33 cellular contexts compared by ENCODE assay signal in genomic region chr1:203043830-203044545, GRCh38. TPM values are rescaled to one million over a fixed set of nuclear protein-coding genes. Genes with fewer than 3 reads are reported as not detected.
"Had no signal": no experiment of that assay in that cellular context is flagged by ENCODE, and none has a peak within 500 bp of the region (broad histone marks: within the 10 kb centered on the region; RNA-seq: fewer than 3 reads in every experiment).

No MANE protein-coding gene starts in this region.

- H3K4me1 ChIP-seq: colonic mucosa had no signal

- H3K27me3 ChIP-seq: colonic mucosa had no signal

- H3K4me3 ChIP-seq: colonic mucosa, esophagus squamous epithelium had no signal

- H3K9me3 ChIP-seq: colonic mucosa, esophagus squamous epithelium had no signal

- H3K27me3 Mint-ChIP-seq: activated CD4-positive, alpha-beta T cell treated with anti-CD3 and anti-CD28 coated beads, Interleukin-2, amount 10 ng/mL, durations not matched to agents 24 days and 14 days; activated CD8-positive, alpha-beta memory T cell treated with anti-CD3 and anti-CD28 coated beads, Interleukin-2, amount 10 ng/mL, durations not matched to agents 7 days and 5 days had no signal

- H3K36me3 ChIP-seq: colonic mucosa, esophagus squamous epithelium had no signal

- H3K27ac Mint-ChIP-seq: activated CD4-positive, alpha-beta memory T cell treated with anti-CD3 and anti-CD28 coated beads for 36 hours; activated CD4-positive, alpha-beta T cell treated with anti-CD3 and anti-CD28 coated beads for 36 hours; activated CD4-positive, alpha-beta T cell treated with anti-CD3 and anti-CD28 coated beads, Interleukin-2, amount 10 ng/mL, durations not matched to agents 24 days and 14 days; activated CD8-positive, alpha-beta memory T cell treated with anti-CD3 and anti-CD28 coated beads, Interleukin-2, amount 10 ng/mL, durations not matched to agents 7 days and 5 days; activated CD8-positive, alpha-beta T cell treated with anti-CD3 and anti-CD28 coated beads, Interleukin-2, amount 10 ng/mL, durations not matched to agents 7 days and 5 days; activated naive CD4-positive, alpha-beta T cell treated with anti-CD3 and anti-CD28 coated beads for 36 hours; activated naive CD4-positive, alpha-beta T cell treated with anti-CD3 and anti-CD28 coated beads, Interleukin-2, amount 50 U/mL, for 24 hours; activated T-helper 1 cell treated with anti-CD3 and anti-CD28 coated beads, Interleukin-12 subunit alpha, Interleukin-12 subunit beta, Interleukin-2, Interleukin-4 antibody, amounts not matched to agents 30 ng/mL and 10 ng/mL and 1 ng/mL, durations not matched to agents 14 hours and 24 hours and 36 hours; activated T-helper 2 cell treated with anti-CD3 and anti-CD28 coated beads, Interferon-gamma antibody, Interleukin-2, Interleukin-4, amounts not matched to agents 10 μg/mL and 5 μg/mL and 100 μg/mL, durations not matched to agents 14 hours and 24 hours and 36 hours had no signal

- DNase-seq: activated CD4-positive, alpha-beta memory T cell treated with anti-CD3 and anti-CD28 coated beads for 36 hours; activated CD4-positive, alpha-beta T cell treated with anti-CD3 and anti-CD28 coated beads for 36 hours; activated CD4-positive, alpha-beta T cell treated with anti-CD3 and anti-CD28 coated beads, Interleukin-2, amount 10 ng/mL, durations not matched to agents 24 days and 14 days; activated CD4-positive, CD25-positive, alpha-beta regulatory T cell; activated CD4-positive, CD25-positive, alpha-beta regulatory T cell treated with anti-CD3 and anti-CD28 coated beads, Interleukin-2, amount 50 U/mL, for 72 hours; activated CD8-positive, alpha-beta memory T cell treated with anti-CD3 and anti-CD28 coated beads, Interleukin-2, amount 10 ng/mL, durations not matched to agents 7 days and 5 days; activated CD8-positive, alpha-beta memory T cell treated with anti-CD3 and anti-CD28 coated beads, Interleukin-2, amount 50 U/mL, for 4 hours; activated CD8-positive, alpha-beta T cell treated with anti-CD3 and anti-CD28 coated beads, Interleukin-2, amount 10 ng/mL, durations not matched to agents 7 days and 5 days; activated naive CD4-positive, alpha-beta T cell treated with anti-CD3 and anti-CD28 coated beads for 36 hours; activated T-cell treated with anti-CD3 and anti-CD28 coated beads, Interleukin-2, amount 50 U/mL, for 1 hour; activated T-cell treated with anti-CD3 and anti-CD28 coated beads, Interleukin-2, amount 50 U/mL, for 48 hours; amniotic stem cell; anterior cingulate cortex; central memory CD4-positive, alpha-beta T cell; cerebellar nuclear complex; colonic mucosa; effector CD8-positive, alpha-beta T cell; esophagus squamous epithelium; T-helper 2 cell had no signal

- H3K4me1 Mint-ChIP-seq: activated naive CD4-positive, alpha-beta T cell treated with anti-CD3 and anti-CD28 coated beads, Interleukin-2, amount 50 U/mL, for 24 hours had no signal

- ATAC-seq: activated CD4-positive, alpha-beta T cell treated with anti-CD3 and anti-CD28 coated beads for 36 hours; activated CD8-positive, alpha-beta memory T cell treated with anti-CD3 and anti-CD28 coated beads, Interleukin-2, amount 10 ng/mL, durations not matched to agents 7 days and 5 days; activated CD8-positive, alpha-beta T cell treated with anti-CD3 and anti-CD28 coated beads, Interleukin-2, amount 10 ng/mL, durations not matched to agents 7 days and 5 days had no signal

- FAIRE-seq: astrocyte, endometrium, endothelial cell of umbilical vein, frontal cortex had no signal

- H3K36me3 Mint-ChIP-seq: activated naive CD4-positive, alpha-beta T cell treated with anti-CD3 and anti-CD28 coated beads, Interleukin-2, amount 50 U/mL, for 24 hours had no signal

- H3K27ac ChIP-seq: colonic mucosa, epithelial cell of prostate, esophagus squamous epithelium had no signal

- H3K4me3 Mint-ChIP-seq: activated CD4-positive, alpha-beta memory T cell treated with anti-CD3 and anti-CD28 coated beads for 36 hours; activated CD4-positive, alpha-beta T cell treated with anti-CD3 and anti-CD28 coated beads for 36 hours; activated CD4-positive, alpha-beta T cell treated with anti-CD3 and anti-CD28 coated beads, Interleukin-2, amount 10 ng/mL, durations not matched to agents 24 days and 14 days; activated CD8-positive, alpha-beta memory T cell treated with anti-CD3 and anti-CD28 coated beads, Interleukin-2, amount 10 ng/mL, durations not matched to agents 7 days and 5 days; activated CD8-positive, alpha-beta T cell treated with anti-CD3 and anti-CD28 coated beads, Interleukin-2, amount 10 ng/mL, durations not matched to agents 7 days and 5 days; activated naive CD4-positive, alpha-beta T cell treated with anti-CD3 and anti-CD28 coated beads for 36 hours; activated naive CD4-positive, alpha-beta T cell treated with anti-CD3 and anti-CD28 coated beads, Interleukin-2, amount 50 U/mL, for 24 hours; activated T-helper 1 cell treated with anti-CD3 and anti-CD28 coated beads, Interleukin-12 subunit alpha, Interleukin-12 subunit beta, Interleukin-2, Interleukin-4 antibody, amounts not matched to agents 30 ng/mL and 10 ng/mL and 1 ng/mL, durations not matched to agents 14 hours and 24 hours and 36 hours had no signal

- H3K9me3 Mint-ChIP-seq: activated CD4-positive, alpha-beta memory T cell treated with anti-CD3 and anti-CD28 coated beads for 36 hours; activated CD4-positive, alpha-beta T cell treated with anti-CD3 and anti-CD28 coated beads, Interleukin-2, amount 10 ng/mL, durations not matched to agents 24 days and 14 days; activated naive CD4-positive, alpha-beta T cell treated with anti-CD3 and anti-CD28 coated beads for 36 hours; activated naive CD4-positive, alpha-beta T cell treated with anti-CD3 and anti-CD28 coated beads, Interleukin-2, amount 50 U/mL, for 24 hours; activated T-helper 1 cell treated with anti-CD3 and anti-CD28 coated beads, Interleukin-12 subunit alpha, Interleukin-12 subunit beta, Interleukin-2, Interleukin-4 antibody, amounts not matched to agents 30 ng/mL and 10 ng/mL and 1 ng/mL, durations not matched to agents 14 hours and 24 hours and 36 hours; activated T-helper 2 cell treated with anti-CD3 and anti-CD28 coated beads, Interferon-gamma antibody, Interleukin-2, Interleukin-4, amounts not matched to agents 10 μg/mL and 5 μg/mL and 100 μg/mL, durations not matched to agents 14 hours and 24 hours and 36 hours had no signal

RNA-seq across cellular contexts. Expression of gene MYOG, which starts 41.8 kb away (rescaled TPM):
- total RNA-seq: activated CD4-positive, alpha-beta memory T cell treated with anti-CD3 and anti-CD28 coated beads for 36 hours; activated CD4-positive, alpha-beta T cell treated with anti-CD3 and anti-CD28 coated beads for 36 hours; activated CD4-positive, alpha-beta T cell treated with anti-CD3 and anti-CD28 coated beads, Interleukin-2, amount 10 ng/mL, durations not matched to agents 24 days and 14 days; activated CD8-positive, alpha-beta memory T cell treated with anti-CD3 and anti-CD28 coated beads for 36 hours; activated CD8-positive, alpha-beta memory T cell treated with anti-CD3 and anti-CD28 coated beads, Interleukin-2, amount 10 ng/mL, durations not matched to agents 7 days and 5 days; activated CD8-positive, alpha-beta T cell treated with anti-CD3 and anti-CD28 coated beads, Interleukin-2, amount 10 ng/mL, durations not matched to agents 7 days and 5 days; activated naive CD4-positive, alpha-beta T cell treated with anti-CD3 and anti-CD28 coated beads for 36 hours; activated T-helper 1 cell treated with anti-CD3 and anti-CD28 coated beads, Interleukin-12 subunit alpha, Interleukin-12 subunit beta, Interleukin-2, Interleukin-4 antibody, amounts not matched to agents 30 ng/mL and 10 ng/mL and 1 ng/mL, durations not matched to agents 14 hours and 24 hours and 36 hours; activated T-helper 2 cell treated with anti-CD3 and anti-CD28 coated beads, Interferon-gamma antibody, Interleukin-2, Interleukin-4, amounts not matched to agents 10 μg/mL and 5 μg/mL and 100 μg/mL, durations not matched to agents 14 hours and 24 hours and 36 hours; astrocyte; colonic mucosa; dermis microvascular lymphatic vessel endothelial cell; endothelial cell of umbilical vein; esophagus squamous epithelium; fibroblast of lung; fibroblast of villous mesenchyme; T-helper 1 cell treated with Interleukin-12 subunit alpha and Interleukin-12 subunit beta and Interleukin-4 antibody, amounts not matched to agents 30 ng/mL and 1 ng/mL, for 36 hours had no signal
- polyA plus RNA-seq: endothelial cell of umbilical vein, esophagus, fibroblast of lung had no signal
